Comparison of ENCODE assay signal across 21 cellular contexts in genomic region chr16:56305956-56306565, GRCh38.
A peak's percentile ranks its signal among the peaks of the same experiment; 100 is the strongest.
DNase-seq lines count a peak whose midpoint lies in the region; ATAC-seq and TF ChIP-seq lines count a peak whose summit lies in the region.
"Had no signal": no experiment of that assay in that cellular context is flagged by ENCODE, and none has a peak within 500 bp of the region (broad histone marks: within the 10 kb centered on the region; RNA-seq: fewer than 3 reads in every experiment).

No MANE protein-coding gene starts in this region.

- H3K27me3 ChIP-seq in dorsolateral prefrontal cortex (no peaks in the 10 kb centered on the region), layer of hippocampus (ENCODE audit: control insufficient read depth, insufficient read depth, low read length) (no peaks in the 10 kb centered on the region), vagina (no peaks in the 10 kb centered on the region), tibial nerve (no peaks in the 10 kb centered on the region)
- H3K27me3 ChIP-seq: BLaER1 treated with 17β-estradiol and CSF1 and Interleukin-3, amounts not matched to agents 10 nM and 100 nM; stomach; transverse colon had no signal

- POLR2A ChIA-PET in WTC11 (lab: Charles Lee), result no interaction called here

- peak; percentile 52 for ATAC-seq in WTC11
- ATAC-seq: activated naive CD4-positive, alpha-beta T cell treated with anti-CD3 and anti-CD28 coated beads, Interleukin-2, amount 50 U/mL, for 72 hours; left lung; right cardiac atrium had no signal

- CTCF ChIA-PET in WTC11 (lab: Charles Lee), result interaction anchor here (1.4 to 5.1 kb wide), 5 partner anchors 10 to 36 kb away, joined by 3 to 33 read pairs (median 5); no protein-coding TSS in a partner anchor

- peaks cover 21% of the 10 kb centered on the region for H3K4me1 Mint-ChIP-seq in WTC11
- H3K4me1 Mint-ChIP-seq: activated CD4-positive, alpha-beta T cell treated with anti-CD3 and anti-CD28 coated beads, Interleukin-2, amount 10 ng/mL, durations not matched to agents 24 days and 14 days; IgD-negative memory B cell had no signal

- no peak for TF ChIP-seq EP300 in tibial nerve (IDR thresholded peaks at IDR 0.05)

- intact Hi-C loops in dorsolateral prefrontal cortex (cut with DNase I), result no loop called here
- intact Hi-C loops in vagina (cut with DNase I), result no loop called here

- TF ChIP-seq POLR2A in vagina (IDR thresholded peaks at IDR 0.05) (no peak), tibial nerve (IDR thresholded peaks at IDR 0.05) (no peak)

- H3K27me3 Mint-ChIP-seq in WTC11 (ENCODE audit: low read depth), result no peaks in the 10 kb centered on the region
- H3K27me3 Mint-ChIP-seq: activated CD4-positive, alpha-beta T cell treated with anti-CD3 and anti-CD28 coated beads, Interleukin-2, amount 10 ng/mL, durations not matched to agents 24 days and 14 days had no signal

- H3K9me3 ChIP-seq in vagina, result no peaks in the 10 kb centered on the region
- H3K9me3 ChIP-seq in tibial nerve, result no peaks in the 10 kb centered on the region
- H3K9me3 ChIP-seq: BLaER1 treated with 17β-estradiol and CSF1 and Interleukin-3, amounts not matched to agents 10 nM and 100 nM; HAP-1; left lung; SJCRH30; stomach; transverse colon had no signal

- H3K4me3 ChIP-seq in dorsolateral prefrontal cortex (no peak overlapping the region), vagina (no peak overlapping the region), tibial nerve (no peak overlapping the region)
- H3K4me3 ChIP-seq: BLaER1 treated with 17β-estradiol and CSF1 and Interleukin-3, amounts not matched to agents 10 nM and 100 nM; HAP-1; left lung; SJCRH30; stomach; transverse colon had no signal

- 65 to 73% methylated on average over 9 of the region's 9 CpGs for WGBS in tibial nerve, 2 donors

- H3K4me1 ChIP-seq in vagina (no peaks in the 10 kb centered on the region), tibial nerve (peaks cover 0 to 5% (median 0%) of the 10 kb centered on the region in 4 donors)
- H3K4me1 ChIP-seq: left lung, SJCRH30 had no signal

- H3K36me3 Mint-ChIP-seq in WTC11, result no peaks in the 10 kb centered on the region
- H3K36me3 Mint-ChIP-seq: activated naive CD4-positive, alpha-beta T cell treated with anti-CD3 and anti-CD28 coated beads, Interleukin-2, amount 50 U/mL, for 72 hours; IgD-negative memory B cell had no signal

- H3K4me3 Mint-ChIP-seq in WTC11, result no peak overlapping the region
- H3K4me3 Mint-ChIP-seq: activated CD4-positive, alpha-beta T cell treated with anti-CD3 and anti-CD28 coated beads, Interleukin-2, amount 10 ng/mL, durations not matched to agents 24 days and 14 days; IgD-negative memory B cell had no signal

- H3K36me3 ChIP-seq in vagina (no peaks in the 10 kb centered on the region), tibial nerve (no peaks in the 10 kb centered on the region)
- H3K36me3 ChIP-seq: BLaER1 treated with 17β-estradiol and CSF1 and Interleukin-3, amounts not matched to agents 10 nM and 100 nM; HAP-1; left lung; SJCRH30; stomach; transverse colon had no signal

- H3K9me3 Mint-ChIP-seq in WTC11, result no peaks in the 10 kb centered on the region
- H3K9me3 Mint-ChIP-seq: activated CD4-positive, alpha-beta T cell treated with anti-CD3 and anti-CD28 coated beads, Interleukin-2, amount 10 ng/mL, durations not matched to agents 24 days and 14 days had no signal

- no peak overlapping the region for H3K27ac Mint-ChIP-seq in WTC11
- H3K27ac Mint-ChIP-seq: activated CD4-positive, alpha-beta T cell treated with anti-CD3 and anti-CD28 coated beads, Interleukin-2, amount 10 ng/mL, durations not matched to agents 24 days and 14 days; activated naive CD4-positive, alpha-beta T cell treated with anti-CD3 and anti-CD28 coated beads, Interleukin-2, amount 50 U/mL, for 72 hours; IgD-negative memory B cell had no signal

- TF ChIP-seq CTCF in WTC11 (IDR thresholded peaks at IDR 0.05) (no peak), dorsolateral prefrontal cortex (IDR thresholded peaks at IDR 0.05 in 54 of 56, conservative IDR thresholded peaks at IDR 0.05 in 2 of 56; ENCODE audit: low read depth in 1 of 56, partially characterized antibody in 56 of 56) (no peak), vagina (IDR thresholded peaks at IDR 0.05) (no peak), tibial nerve (IDR thresholded peaks at IDR 0.05) (no peak)

- DNase-seq in WTC11 (ENCODE audit: low spot score), result no peak
- DNase-seq in dorsolateral prefrontal cortex, result no peak
- no peak for DNase-seq in NCI-H526 treated with DMSO at 0.1 percent for 48 hours (lab: John Stamatoyannopoulos, UW)
- no peak for DNase-seq in vagina (ENCODE audit: extremely low spot score in 2 of 2)
- no peak for DNase-seq in tibial nerve (ENCODE audit: low spot score in 2 of 2)
- DNase-seq: activated CD4-positive, alpha-beta T cell treated with anti-CD3 and anti-CD28 coated beads, Interleukin-2, amount 10 ng/mL, durations not matched to agents 24 days and 14 days; DMS153; left lung; mesenchymal stem cell; NCI-H446; right cardiac atrium; SJCRH30; stomach; T1000; transverse colon had no signal

- H3K27ac ChIP-seq in dorsolateral prefrontal cortex (peak overlapping the region; percentile 68 to 100 (median 98)), layer of hippocampus (ENCODE audit: low read depth, low read length) (peak overlapping the region; percentile 99), temporal lobe (ENCODE audit: low read depth, low read length) (peak overlapping the region; percentile 99), vagina (no peak overlapping the region), tibial nerve (no peak overlapping the region)
- H3K27ac ChIP-seq: BLaER1 treated with 17β-estradiol and CSF1 and Interleukin-3, amounts not matched to agents 10 nM and 100 nM; left lung; SJCRH30; transverse colon had no signal

TF ChIP-seq in WTC11, 78 proteins besides CTCF, POLR2A, EP300 and RAD21 (continues in another document):
- TF ChIP-seq HMGA2 (CRISPR knock-in tag; IDR thresholded peaks at IDR 0.05) (no peak), AFF4 (CRISPR knock-in tag; IDR thresholded peaks at IDR 0.05; ENCODE audit: borderline replicate concordance) (no peak), IRF2 (CRISPR knock-in tag; IDR thresholded peaks at IDR 0.05; ENCODE audit: borderline replicate concordance, low read depth) (no peak), PRRX2 (CRISPR knock-in tag; IDR thresholded peaks at IDR 0.05) (no peak), ZNF416 (CRISPR knock-in tag; IDR thresholded peaks at IDR 0.05) (no peak)
- TF ChIP-seq, protein P1, sequence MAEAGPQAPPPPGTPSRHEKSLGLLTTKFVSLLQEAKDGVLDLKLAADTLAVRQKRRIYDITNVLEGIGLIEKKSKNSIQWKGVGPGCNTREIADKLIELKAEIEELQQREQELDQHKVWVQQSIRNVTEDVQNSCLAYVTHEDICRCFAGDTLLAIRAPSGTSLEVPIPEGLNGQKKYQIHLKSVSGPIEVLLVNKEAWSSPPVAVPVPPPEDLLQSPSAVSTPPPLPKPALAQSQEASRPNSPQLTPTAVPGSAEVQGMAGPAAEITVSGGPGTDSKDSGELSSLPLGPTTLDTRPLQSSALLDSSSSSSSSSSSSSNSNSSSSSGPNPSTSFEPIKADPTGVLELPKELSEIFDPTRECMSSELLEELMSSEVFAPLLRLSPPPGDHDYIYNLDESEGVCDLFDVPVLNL (CRISPR knock-in tag; IDR thresholded peaks at IDR 0.05; ENCODE audit: borderline replicate concordance, low read depth), result no peak
- TF ChIP-seq, protein P2, sequence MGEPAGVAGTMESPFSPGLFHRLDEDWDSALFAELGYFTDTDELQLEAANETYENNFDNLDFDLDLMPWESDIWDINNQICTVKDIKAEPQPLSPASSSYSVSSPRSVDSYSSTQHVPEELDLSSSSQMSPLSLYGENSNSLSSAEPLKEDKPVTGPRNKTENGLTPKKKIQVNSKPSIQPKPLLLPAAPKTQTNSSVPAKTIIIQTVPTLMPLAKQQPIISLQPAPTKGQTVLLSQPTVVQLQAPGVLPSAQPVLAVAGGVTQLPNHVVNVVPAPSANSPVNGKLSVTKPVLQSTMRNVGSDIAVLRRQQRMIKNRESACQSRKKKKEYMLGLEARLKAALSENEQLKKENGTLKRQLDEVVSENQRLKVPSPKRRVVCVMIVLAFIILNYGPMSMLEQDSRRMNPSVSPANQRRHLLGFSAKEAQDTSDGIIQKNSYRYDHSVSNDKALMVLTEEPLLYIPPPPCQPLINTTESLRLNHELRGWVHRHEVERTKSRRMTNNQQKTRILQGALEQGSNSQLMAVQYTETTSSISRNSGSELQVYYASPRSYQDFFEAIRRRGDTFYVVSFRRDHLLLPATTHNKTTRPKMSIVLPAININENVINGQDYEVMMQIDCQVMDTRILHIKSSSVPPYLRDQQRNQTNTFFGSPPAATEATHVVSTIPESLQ (CRISPR knock-in tag; IDR thresholded peaks at IDR 0.05), result no peak
- TF ChIP-seq, protein P3, sequence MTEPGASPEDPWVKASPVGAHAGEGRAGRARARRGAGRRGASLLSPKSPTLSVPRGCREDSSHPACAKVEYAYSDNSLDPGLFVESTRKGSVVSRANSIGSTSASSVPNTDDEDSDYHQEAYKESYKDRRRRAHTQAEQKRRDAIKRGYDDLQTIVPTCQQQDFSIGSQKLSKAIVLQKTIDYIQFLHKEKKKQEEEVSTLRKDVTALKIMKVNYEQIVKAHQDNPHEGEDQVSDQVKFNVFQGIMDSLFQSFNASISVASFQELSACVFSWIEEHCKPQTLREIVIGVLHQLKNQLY (CRISPR knock-in tag; IDR thresholded peaks at IDR 0.05), result no peak

Comparison
In these comparisons a context has a peak if more than half of its experiments do, and no peak if none do; other contexts are left out.
1. H3K27ac ChIP-seq: peak in dorsolateral prefrontal cortex (59 of 59), layer of hippocampus (single experiment) and temporal lobe (single experiment); none in vagina (single experiment) and tibial nerve (0 of 4).